ENCODE assay signal across 20 cellular contexts in the genomic region with DNA sequence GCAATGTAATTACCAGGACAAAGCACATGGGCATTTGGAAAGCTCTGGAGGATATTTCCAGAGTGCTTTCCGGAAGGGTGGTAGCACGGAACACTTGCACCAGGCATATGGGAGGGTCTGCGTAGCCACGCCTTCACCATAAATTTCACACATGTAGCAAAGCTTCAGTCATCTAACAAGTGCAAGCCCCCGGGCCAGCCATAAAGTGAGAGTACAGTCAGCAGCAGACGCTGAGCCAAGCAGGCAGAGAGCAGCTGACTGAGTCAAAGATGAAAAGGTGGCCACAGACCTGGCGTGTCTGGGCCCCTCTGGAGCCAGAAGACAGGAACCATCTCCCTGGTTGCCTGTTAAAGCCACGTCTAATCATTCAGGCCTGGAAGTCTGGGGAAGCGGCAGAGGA.
"Had no signal": no experiment of that assay in that cellular context is flagged by ENCODE, and none has a peak within 500 bp of the region (broad histone marks: within the 10 kb centered on the region; RNA-seq: fewer than 3 reads in every experiment).

No MANE protein-coding gene starts in this region.

- H3K36me3 Mint-ChIP-seq: naive thymus-derived CD8-positive, alpha-beta T cell had no signal

- H3K27me3 ChIP-seq: right lobe of liver, testis had no signal

- H3K36me3 ChIP-seq: heart left ventricle, prostate gland, right lobe of liver, tibial nerve had no signal

- H3K4me1 ChIP-seq: parathyroid adenoma, prostate gland, right lobe of liver, testis had no signal

- H3K9me3 Mint-ChIP-seq: naive thymus-derived CD8-positive, alpha-beta T cell; neural crest cell; stimulated activated naive CD8-positive, alpha-beta T cell treated with anti-CD3 and anti-CD28 coated beads, Interleukin-15, amount 100 ng/mL, for 72 hours had no signal

- H3K27ac ChIP-seq: heart left ventricle, parathyroid adenoma, prostate gland, right lobe of liver, testis, tibial nerve had no signal

- H3K9me3 ChIP-seq: heart left ventricle, mucosa of descending colon, prostate gland, right lobe of liver, testis, tibial nerve had no signal

- H3K27ac Mint-ChIP-seq: stimulated activated memory B cell treated with anti-CD40 and anti-IgM and Interleukin-4, amounts not matched to agents 10 μg/mL and 1 μg/mL and 100 μg/mL, for 72 hours; stimulated activated naive CD8-positive, alpha-beta T cell treated with anti-CD3 and anti-CD28 coated beads, Interleukin-15, amount 100 ng/mL, for 72 hours had no signal

- ATAC-seq: heart left ventricle; left lobe of liver; mucosa of descending colon; naive thymus-derived CD8-positive, alpha-beta T cell; right lobe of liver; stimulated activated memory B cell treated with anti-CD40 and anti-IgM and Interleukin-4, amounts not matched to agents 10 μg/mL and 1 μg/mL and 100 μg/mL, for 72 hours; stimulated activated naive CD8-positive, alpha-beta T cell treated with anti-CD3 and anti-CD28 coated beads, Interleukin-15, amount 100 ng/mL, for 72 hours had no signal

- H3K4me3 Mint-ChIP-seq: naive thymus-derived CD8-positive, alpha-beta T cell; neural crest cell; stimulated activated memory B cell treated with anti-CD40 and anti-IgM and Interleukin-4, amounts not matched to agents 10 μg/mL and 1 μg/mL and 100 μg/mL, for 72 hours; stimulated activated naive CD8-positive, alpha-beta T cell treated with anti-CD3 and anti-CD28 coated beads, Interleukin-15, amount 100 ng/mL, for 72 hours had no signal

- H3K27me3 Mint-ChIP-seq: stimulated activated naive CD8-positive, alpha-beta T cell treated with anti-CD3 and anti-CD28 coated beads, Interleukin-15, amount 100 ng/mL, for 72 hours had no signal

- H3K4me3 ChIP-seq: heart left ventricle, mucosa of descending colon, prostate gland, right lobe of liver, testis, tibial nerve had no signal

- DNase-seq: cerebellar nuclear complex; dermis blood vessel endothelial cell; erythroblast; heart left ventricle; hippocampal formation; kidney glomerular epithelial cell; mammary epithelial cell; mucosa of descending colon; naive thymus-derived CD8-positive, alpha-beta T cell; retina; right lobe of liver; stimulated activated CD4-positive, alpha-beta T cell treated with anti-CD3 and anti-CD28 coated beads, Interleukin-4, amount 100 ng/mL, for 24 hours; stimulated activated naive CD8-positive, alpha-beta T cell treated with anti-CD3 and anti-CD28 coated beads, Interleukin-15, amount 100 ng/mL, for 72 hours; testis had no signal
